8 cellular contexts compared by ENCODE assay signal in the genomic region with DNA sequence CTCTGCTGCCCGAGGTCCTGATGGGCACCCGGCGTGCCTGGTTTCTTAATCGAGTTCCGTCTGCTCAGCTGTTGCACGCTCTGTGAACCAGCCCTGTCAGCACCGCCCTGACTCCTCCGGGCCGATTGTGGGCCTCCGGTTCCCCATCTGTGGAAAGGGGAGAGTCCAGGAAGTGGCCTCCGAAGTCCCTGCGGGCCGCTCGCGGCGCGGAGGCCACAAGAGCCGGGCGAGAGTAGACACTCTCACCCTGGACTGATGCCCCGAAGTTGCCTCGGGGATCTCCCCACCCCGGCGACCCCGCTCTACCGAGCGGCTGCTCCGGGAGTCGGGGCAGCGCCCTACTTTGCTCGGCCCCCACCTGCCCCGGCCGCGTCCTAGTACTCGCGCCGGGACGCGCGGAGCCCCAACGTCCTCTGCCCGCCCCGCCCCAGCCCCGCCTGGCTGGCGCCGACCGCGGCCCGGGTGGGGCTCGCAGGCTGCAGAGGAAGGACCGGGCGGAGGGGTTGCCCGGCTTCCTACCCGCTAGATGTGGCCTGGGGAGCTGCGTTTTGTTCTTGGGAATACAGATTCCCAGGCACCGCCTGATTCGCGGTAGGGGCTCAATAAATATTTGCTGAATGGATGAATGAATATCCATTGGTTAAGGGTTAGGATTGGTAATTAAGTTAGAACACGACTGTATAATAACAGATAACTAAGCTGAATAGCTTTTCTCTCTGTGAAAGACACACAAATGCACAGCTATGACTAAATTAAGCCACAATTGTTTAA. TPM values are rescaled to one million over a fixed set of nuclear protein-coding genes. Genes with fewer than 3 reads are reported as not detected.
A peak's percentile ranks its signal among the peaks of the same experiment; 100 is the strongest.
DNase-seq lines count a peak whose midpoint lies in the region; ATAC-seq, FAIRE-seq and TF ChIP-seq lines count a peak whose summit lies in the region.

No MANE protein-coding gene starts in this region.

- H3K27ac ChIP-seq in kidney (ENCODE audit: low read depth in 2 of 2, low read length in 2 of 2) = peak overlapping the region; percentile 99 to 100

- intact Hi-C loops in kidney (cut with DNase I) = no loop called here

- H3K9me3 ChIP-seq in kidney (ENCODE audit: control insufficient read depth in 1 of 2, low read length in 2 of 2) = no peaks in the 10 kb centered on the region

- no peak for TF ChIP-seq CTCF in AG10803 (conservative IDR thresholded peaks at IDR 0.05; ENCODE audit: low read length)
- TF ChIP-seq CTCF in kidney (IDR thresholded peaks at IDR 0.05; ENCODE audit: borderline replicate concordance, extremely low read depth, insufficient read depth) = no peak

- H3K4me1 ChIP-seq in kidney (ENCODE audit: control insufficient read depth in 1 of 2, insufficient read depth in 1 of 2, low read depth in 1 of 2, low read length in 2 of 2) = peaks cover 17 to 20% of the 10 kb centered on the region in 2 donors

- FAIRE-seq in kidney (lab: Jason Lieb, UNC) = no peak

- H3K9ac ChIP-seq in kidney (ENCODE audit: low read length in 2 of 2) = peak overlapping the region; percentile 96 to 97

- H3K36me3 ChIP-seq in kidney (ENCODE audit: control insufficient read depth in 1 of 2, insufficient read depth in 2 of 2, low read length in 2 of 2) = no peaks in the 10 kb centered on the region

- DNase-seq in AG10803 (ENCODE audit: low read depth) = peak; percentile 50
- peak; percentile 26 for DNase-seq in NCI-H2107 treated with DMSO at 0.1 percent for 48 hours (lab: John Stamatoyannopoulos, UW; ENCODE audit: unreplicated experiment)
- peak; percentile 86 for DNase-seq in UCSD-AML1 (lab: John Stamatoyannopoulos, UW; ENCODE audit: unreplicated experiment)
- DNase-seq in cerebellar cortex (ENCODE audit: low spot score) = peak; percentile 64
- DNase-seq in kidney = no peak
- peak; percentile 13 to 21 for DNase-seq in stimulated activated CD4-positive, alpha-beta T cell treated with anti-CD3 and anti-CD28 coated beads, Interleukin-15, amount 100 ng/mL, for 1 hour (ENCODE audit: low read depth in 1 of 2, low spot score in 1 of 2)

- H3K4me3 ChIP-seq in AG10803 (ENCODE audit: low read length) = peak overlapping the region; percentile 80
- peak overlapping the region; percentile 80 to 85 for H3K4me3 ChIP-seq in kidney (ENCODE audit: low read length in 2 of 2)

- ATAC-seq in GM18873 (IDR thresholded peaks at IDR 0.05; ENCODE audit: low FRiP score, unreplicated experiment) = peak; percentile 19
- ATAC-seq in HG03097 (IDR thresholded peaks at IDR 0.05; ENCODE audit: low FRiP score, unreplicated experiment) = peak; percentile 28

RNA-seq across cellular contexts. Expression of gene ZNF367, which starts 0.9 kb away (rescaled TPM):
- total RNA-seq in kidney = 1.9 TPM
- polyA plus RNA-seq in kidney (ENCODE audit: insufficient read depth, low read depth, low replicate concordance) = 1.5 TPM

RNA-seq across cellular contexts. Expression of gene HABP4, which starts 30.9 kb away (rescaled TPM):
- total RNA-seq in kidney = 20.9 TPM
- polyA plus RNA-seq in kidney (ENCODE audit: insufficient read depth, low read depth, low replicate concordance) = 37.5 TPM

RNA-seq across cellular contexts. Expression of gene SLC35D2, which starts 35.6 kb away (rescaled TPM):
- 27.7 TPM for total RNA-seq in kidney
- polyA plus RNA-seq in kidney (ENCODE audit: insufficient read depth, low read depth, low replicate concordance) = 46.1 TPM
